ENCODE assay signal across 13 cellular contexts in the genomic region with DNA sequence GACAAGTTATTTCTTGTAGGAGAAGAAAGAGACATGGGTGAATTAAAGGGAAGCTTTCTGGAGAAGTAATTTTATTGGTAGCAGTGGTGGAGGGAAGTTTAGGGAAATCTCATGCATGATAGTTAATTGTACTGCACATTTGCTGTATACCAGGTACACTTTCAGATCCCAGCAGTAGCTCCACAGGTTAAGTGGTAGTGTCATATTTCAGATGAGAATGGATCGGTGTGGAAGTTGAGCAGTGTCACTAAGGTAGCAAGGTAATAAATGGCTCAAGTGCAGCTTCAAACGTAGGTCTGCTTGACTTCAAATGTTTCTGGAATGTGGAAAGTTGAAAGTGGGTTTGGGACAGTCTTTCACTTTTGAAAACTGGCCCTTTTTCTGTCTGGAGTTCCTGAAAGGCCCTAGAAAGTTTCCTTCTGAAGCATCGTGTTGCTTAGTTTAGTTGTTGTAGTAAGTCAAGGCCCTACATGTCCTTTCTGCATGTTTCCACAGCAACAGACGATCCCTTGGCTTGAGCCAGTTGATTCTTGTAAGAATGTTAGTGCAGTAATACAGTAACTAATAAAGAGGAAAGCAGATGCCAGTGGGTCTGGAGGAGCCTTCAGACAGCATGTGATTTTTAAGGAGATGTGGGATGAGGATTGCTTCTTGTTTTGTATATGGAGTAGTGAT. TPM values are rescaled to one million over a fixed set of nuclear protein-coding genes. Genes with fewer than 3 reads are reported as not detected.
DNase-seq lines count a peak whose midpoint lies in the region; ATAC-seq and TF ChIP-seq lines count a peak whose summit lies in the region.
"Had no signal": no experiment of that assay in that cellular context is flagged by ENCODE, and none has a peak within 500 bp of the region (broad histone marks: within the 10 kb centered on the region; RNA-seq: fewer than 3 reads in every experiment).

No MANE protein-coding gene starts in this region.

- no peak for DNase-seq in activated naive CD4-positive, alpha-beta T cell treated with anti-CD3 and anti-CD28 coated beads, Interleukin-2, amount 50 U/mL, for 72 hours (ENCODE audit: low spot score in 2 of 2)
- no peak for DNase-seq in activated naive CD4-positive, alpha-beta T cell treated with Interleukin-2 at 50 U/mL for 16 hours
- DNase-seq in T-helper 17 cell = no peak
- peak; percentile 46 for DNase-seq in fibroblast of the aortic adventitia (ENCODE audit: low read depth)
- no peak for DNase-seq in transverse colon
- no peak for DNase-seq in midbrain (lab: John Stamatoyannopoulos, UW)
- no peak for DNase-seq in NCI-H2196 treated with DMSO at 0.1 percent for 48 hours (lab: John Stamatoyannopoulos, UW; ENCODE audit: unreplicated experiment)
- DNase-seq: C1 segment of cervical spinal cord, cortex of kidney, NCI-H226, substantia nigra had no signal

- no peak for ATAC-seq in activated naive CD4-positive, alpha-beta T cell treated with anti-CD3 and anti-CD28 coated beads, Interleukin-2, amount 50 U/mL, for 72 hours
- ATAC-seq in T-helper 17 cell = no peak
- ATAC-seq: K562 had no signal

- H3K27ac Mint-ChIP-seq in activated naive CD4-positive, alpha-beta T cell treated with anti-CD3 and anti-CD28 coated beads, Interleukin-2, amount 50 U/mL, for 72 hours = peak overlapping the region; percentile 46 to 86
- peak overlapping the region; percentile 91 for H3K27ac Mint-ChIP-seq in T-helper 17 cell

- H3K36me3 ChIP-seq in subcutaneous abdominal adipose tissue (ENCODE audit: control insufficient read depth in 5 of 5, insufficient read depth in 5 of 5, low read length in 5 of 5) (peaks cover 10 to 27% (median 14%) of the 10 kb centered on the region in 5 donors), transverse colon (peaks cover 0 to 25% (median 7%) of the 10 kb centered on the region in 4 donors)

- peak overlapping the region; percentile 45 for H3K4me3 ChIP-seq in fibroblast of the aortic adventitia (ENCODE audit: low read depth, low read length)
- H3K4me3 ChIP-seq in subcutaneous abdominal adipose tissue (ENCODE audit: low read depth in 1 of 5, low read length in 5 of 5) = peak overlapping the region in 1 of 5 donors; percentile 22
- H3K4me3 ChIP-seq in transverse colon = no peak overlapping the region
- H3K4me3 ChIP-seq: K562 had no signal

- no peak for TF ChIP-seq POLR2A in transverse colon (IDR thresholded peaks at IDR 0.05)

- H3K27me3 ChIP-seq in subcutaneous abdominal adipose tissue (ENCODE audit: control insufficient read depth in 5 of 5, insufficient read depth in 4 of 5, low read length in 5 of 5) (no peaks in the 10 kb centered on the region), transverse colon (no peaks in the 10 kb centered on the region)

- no peak overlapping the region for H3K27ac ChIP-seq in subcutaneous abdominal adipose tissue (ENCODE audit: low read depth, low read length)
- no peak overlapping the region for H3K27ac ChIP-seq in transverse colon

- in situ Hi-C loops in transverse colon (cut with MboI; ENCODE audit: low pct_ligation_motif_present in 1 of 4, low pct_unique_long_range_greater_than_20kb in 1 of 4, low sequenced_read_pairs in 3 of 4) = no loop called here

- peaks cover 16 to 17% of the 10 kb centered on the region in 2 donors for H3K36me3 Mint-ChIP-seq in activated naive CD4-positive, alpha-beta T cell treated with anti-CD3 and anti-CD28 coated beads, Interleukin-2, amount 50 U/mL, for 72 hours
- H3K36me3 Mint-ChIP-seq in T-helper 17 cell (ENCODE audit: low read depth) = peaks cover 7% of the 10 kb centered on the region

- no peak for TF ChIP-seq CTCF in fibroblast of the aortic adventitia (IDR thresholded peaks at IDR 0.05; ENCODE audit: insufficient read depth, low read length)
- TF ChIP-seq CTCF in transverse colon (IDR thresholded peaks at IDR 0.05) = no peak

- peaks cover 12 to 48% (median 42%) of the 10 kb centered on the region in 5 donors for H3K4me1 ChIP-seq in subcutaneous abdominal adipose tissue (ENCODE audit: control insufficient read depth in 5 of 5, insufficient read depth in 5 of 5, low read length in 5 of 5)
- peaks cover 25 to 43% (median 31%) of the 10 kb centered on the region in 4 donors for H3K4me1 ChIP-seq in transverse colon

- H3K9me3 ChIP-seq in T-helper 17 cell (ENCODE audit: control insufficient read depth, low read length, poor library complexity, severe bottlenecking) = no peaks in the 10 kb centered on the region
- no peaks in the 10 kb centered on the region for H3K9me3 ChIP-seq in subcutaneous abdominal adipose tissue (ENCODE audit: control insufficient read depth in 5 of 5, low read length in 5 of 5)
- H3K9me3 ChIP-seq in transverse colon = no peaks in the 10 kb centered on the region

- peak overlapping the region in 4 of 5 donors; percentile 20 to 70 (median 40) for H3K9ac ChIP-seq in subcutaneous abdominal adipose tissue (ENCODE audit: low read length in 5 of 5)

- peak overlapping the region; percentile 98 for H3K4me3 Mint-ChIP-seq in T-helper 17 cell

- H3K27me3 Mint-ChIP-seq in T-helper 17 cell = no peaks in the 10 kb centered on the region

- no peak for TF ChIP-seq EP300 in transverse colon (IDR thresholded peaks at IDR 0.05; ENCODE audit: low read depth)

- intact Hi-C loops in transverse colon (cut with DNase I; ENCODE audit: low total_unique reads) = no loop called here

- peaks cover 40% of the 10 kb centered on the region for H3K4me1 Mint-ChIP-seq in T-helper 17 cell

- 49 to 50% methylated on average over 2 to 4 of the region's 4 CpGs for WGBS in transverse colon (ENCODE audit: low coverage in 1 of 2), 2 donors

- no peaks in the 10 kb centered on the region for H3K9me3 Mint-ChIP-seq in activated naive CD4-positive, alpha-beta T cell treated with anti-CD3 and anti-CD28 coated beads, Interleukin-2, amount 50 U/mL, for 72 hours

RNA-seq across cellular contexts. Expression of gene CLTA, which starts 3.7 kb away (rescaled TPM):
- total RNA-seq in activated naive CD4-positive, alpha-beta T cell treated with anti-CD3 and anti-CD28 coated beads, Interleukin-2, amount 50 U/mL, for 72 hours = 100 to 1,000 TPM in 1 of 2 donors, 10 to 100 TPM in 1; 77.0 to 127 TPM
- total RNA-seq in T-helper 17 cell (10 to 100 TPM; 30.3 to 43.4 TPM), fibroblast of the aortic adventitia (ENCODE audit: low replicate concordance) (239 and 451 TPM in 2 replicates), transverse colon (100 to 1,000 TPM; 163 to 308 (median 217) TPM)

RNA-seq across cellular contexts. Expression of gene CCIN, which starts 25.3 kb away (rescaled TPM):
- total RNA-seq in activated naive CD4-positive, alpha-beta T cell treated with anti-CD3 and anti-CD28 coated beads, Interleukin-2, amount 50 U/mL, for 72 hours = not detected
- 1 to 10 TPM in 1 of 2 donors, under 1 TPM in 1; 0.50 to 1.4 TPM for total RNA-seq in T-helper 17 cell
- 0.25 and 2.6 TPM in 2 replicates for total RNA-seq in fibroblast of the aortic adventitia (ENCODE audit: low replicate concordance)
- not detected for total RNA-seq in transverse colon
- total RNA-seq: K562 had no signal

RNA-seq across cellular contexts. Expression of gene GLIPR2, which starts 57.9 kb away (rescaled TPM):
- 10 to 100 TPM in 1 of 2 donors, 1 to 10 TPM in 1; 4.0 to 17.0 TPM for total RNA-seq in activated naive CD4-positive, alpha-beta T cell treated with anti-CD3 and anti-CD28 coated beads, Interleukin-2, amount 50 U/mL, for 72 hours
- total RNA-seq in T-helper 17 cell (10 to 100 TPM; 32.5 to 51.4 TPM), fibroblast of the aortic adventitia (ENCODE audit: low replicate concordance) (24.3 and 36.6 TPM in 2 replicates), transverse colon (10 to 100 TPM in 3 of 4 donors, 1 to 10 TPM in 1; 9.7 to 40.4 (median 26.7) TPM)
